In genomic region chr5:123223906-123224305, GRCh38 we compare ENCODE assay signal across 24 cellular contexts.
"Had no signal": no experiment of that assay in that cellular context is flagged by ENCODE, and none has a peak within 500 bp of the region (broad histone marks: within the 10 kb centered on the region; RNA-seq: fewer than 3 reads in every experiment).

No MANE protein-coding gene starts in this region.

- H3K9ac ChIP-seq: KMS-11 had no signal

- DNase-seq: activated CD4-positive, alpha-beta T cell treated with anti-CD3 and anti-CD28 coated beads for 48 hours; activated CD4-positive, alpha-beta T cell treated with anti-CD3 and anti-CD28 coated beads, Interleukin-2, amount 50 U/mL, for 48 hours; activated CD4-positive, CD25-positive, alpha-beta regulatory T cell treated with anti-CD3 and anti-CD28 coated beads, Interleukin-2, amount 50 U/mL, for 72 hours; activated CD8-positive, alpha-beta memory T cell treated with anti-CD3 and anti-CD28 coated beads, Interleukin-2, amount 10 ng/mL, durations not matched to agents 7 days and 5 days; activated effector memory CD4-positive, alpha-beta T cell treated with anti-CD3 and anti-CD28 coated beads, Interleukin-2, amount 50 U/mL, for 16 hours; activated naive CD4-positive, alpha-beta T cell treated with Interleukin-2 at 50 U/mL for 16 hours; activated T-cell treated with anti-CD3 and anti-CD28 coated beads, Interleukin-2, amount 50 U/mL, for 24 hours; amygdala; brain microvascular endothelial cell; MM.1S; NCI-H1105; NCI-H1436; NCI-H187; NCI-H2081; NCI-H524; PC-3; SHP77 treated with DMSO at 0.1 percent for 48 hours; T-helper 17 cell; T-helper 9 cell had no signal

- H3K27ac ChIP-seq: brain microvascular endothelial cell, cardiac muscle cell, KMS-11 had no signal

- ATAC-seq: activated CD8-positive, alpha-beta memory T cell treated with anti-CD3 and anti-CD28 coated beads, Interleukin-2, amount 10 ng/mL, durations not matched to agents 7 days and 5 days; PC-3; T-helper 17 cell; WTC11 had no signal

- H3K4me3 Mint-ChIP-seq: activated CD8-positive, alpha-beta memory T cell treated with anti-CD3 and anti-CD28 coated beads, Interleukin-2, amount 10 ng/mL, durations not matched to agents 7 days and 5 days; activated naive CD8-positive, alpha-beta T cell; activated T-cell treated with anti-CD3 and anti-CD28 coated beads, Interleukin-2, amount 50 U/mL, for 24 hours; T-helper 17 cell; WTC11 had no signal

- H3K27me3 ChIP-seq: brain microvascular endothelial cell, cardiac muscle cell had no signal

- H3K27me3 Mint-ChIP-seq: activated CD8-positive, alpha-beta memory T cell treated with anti-CD3 and anti-CD28 coated beads, Interleukin-2, amount 10 ng/mL, durations not matched to agents 7 days and 5 days had no signal

- H3K4me1 Mint-ChIP-seq: activated CD8-positive, alpha-beta memory T cell treated with anti-CD3 and anti-CD28 coated beads, Interleukin-2, amount 10 ng/mL, durations not matched to agents 7 days and 5 days; T-helper 17 cell had no signal

- FAIRE-seq: RCC 7860 had no signal

- H3K4me2 ChIP-seq: KMS-11 had no signal

- H3K27ac Mint-ChIP-seq: activated CD8-positive, alpha-beta memory T cell treated with anti-CD3 and anti-CD28 coated beads, Interleukin-2, amount 10 ng/mL, durations not matched to agents 7 days and 5 days; activated naive CD8-positive, alpha-beta T cell; activated T-cell treated with anti-CD3 and anti-CD28 coated beads, Interleukin-2, amount 50 U/mL, for 24 hours; T-helper 17 cell; WTC11 had no signal

- H3K36me3 Mint-ChIP-seq: activated CD8-positive, alpha-beta memory T cell treated with anti-CD3 and anti-CD28 coated beads, Interleukin-2, amount 10 ng/mL, durations not matched to agents 7 days and 5 days; activated naive CD8-positive, alpha-beta T cell; WTC11 had no signal

- H3K9me3 Mint-ChIP-seq: activated T-cell treated with anti-CD3 and anti-CD28 coated beads, Interleukin-2, amount 50 U/mL, for 24 hours; WTC11 had no signal

- H3K4me3 ChIP-seq: cardiac muscle cell had no signal

- H3K36me3 ChIP-seq: brain microvascular endothelial cell, cardiac muscle cell had no signal
